In genomic region chr3:119768668-119769393, GRCh38 we compare ENCODE assay signal across 22 cellular contexts. TPM values are rescaled to one million over a fixed set of nuclear protein-coding genes. Genes with fewer than 3 reads are reported as not detected.
A peak's percentile ranks its signal among the peaks of the same experiment; 100 is the strongest.
DNase-seq lines count a peak whose midpoint lies in the region; ATAC-seq, FAIRE-seq and TF ChIP-seq lines count a peak whose summit lies in the region.
"Had no signal": no experiment of that assay in that cellular context is flagged by ENCODE, and none has a peak within 500 bp of the region (broad histone marks: within the 10 kb centered on the region; RNA-seq: fewer than 3 reads in every experiment).

No MANE protein-coding gene starts in this region.

- no peak overlapping the region for H3K27ac ChIP-seq in HepG2 (ENCODE audit: extremely low read length, insufficient read depth, low read length)
- H3K27ac ChIP-seq: A549, C4-2B, HL-60, PC-9 had no signal

- H3K36me3 Mint-ChIP-seq in chondrocyte (ENCODE audit: low read depth) (no peaks in the 10 kb centered on the region), osteocyte (ENCODE audit: unreplicated experiment) (no peaks in the 10 kb centered on the region)
- H3K36me3 Mint-ChIP-seq: CD8-positive, alpha-beta T cell had no signal

- H3K9me3 ChIP-seq in HepG2 (ENCODE audit: low read length): no peaks in the 10 kb centered on the region
- H3K9me3 ChIP-seq: A549, Caco-2 had no signal

- TF ChIP-seq RAD21 in HepG2 (CRISPR knock-in tag; IDR thresholded peaks at IDR 0.05): no peak

- DNase-seq in chondrocyte (ENCODE audit: low spot score) (no peak), HepG2 (ENCODE audit: low spot score) (no peak), osteocyte (ENCODE audit: extremely low spot score, unreplicated experiment) (no peak), C1 segment of cervical spinal cord (lab: John Stamatoyannopoulos, UW) (no peak), epidermal melanocyte (ENCODE audit: insufficient read length, low spot score) (no peak)
- DNase-seq: Caco-2; CD8-positive, alpha-beta T cell; NCI-H1048; NCI-H1417; NCI-H1694; NCI-H2081; NCI-H2227 treated with DMSO at 0.1 percent for 48 hours; NCI-H526 treated with DMSO at 0.1 percent for 48 hours; PC-9; RPMI8226 had no signal

- H3K9me3 Mint-ChIP-seq in chondrocyte (ENCODE audit: low read depth): no peaks in the 10 kb centered on the region
- no peaks in the 10 kb centered on the region for H3K9me3 Mint-ChIP-seq in osteocyte (ENCODE audit: unreplicated experiment)
- H3K9me3 Mint-ChIP-seq: CD8-positive, alpha-beta T cell had no signal

- no peak overlapping the region for H3K4me2 ChIP-seq in HepG2 (ENCODE audit: low read depth, low read length)
- H3K4me2 ChIP-seq: A549, PC-9 had no signal

- H3K4me1 ChIP-seq in HepG2 (ENCODE audit: insufficient read depth, low read length): no peaks in the 10 kb centered on the region
- H3K4me1 ChIP-seq: A549, Caco-2 had no signal

- no peak overlapping the region for H2AFZ ChIP-seq in HepG2 (ENCODE audit: low read length)
- H2AFZ ChIP-seq: PC-9 had no signal

- no peak for TF ChIP-seq EP300 in HepG2 (IDR thresholded peaks at IDR 0.05; ENCODE audit: low read depth in 2 of 2, low read length in 2 of 2)
- no peak for TF ChIP-seq EP300 in HepG2 (CRISPR knock-in tag; IDR thresholded peaks at IDR 0.05; ENCODE audit: borderline replicate concordance)

- intact Hi-C loops in HepG2 (cut with micrococcal nuclease; ENCODE audit: unreplicated experiment): no loop called here

- H3K9ac ChIP-seq in HepG2 (ENCODE audit: insufficient read depth, low read depth, low read length): no peak overlapping the region

- in situ Hi-C loops in HepG2 (cut with HindIII; ENCODE audit: extremely low pct_ligation_motif_present, low pct_unique_long_range_greater_than_20kb): no loop called here

- H4K20me1 ChIP-seq in HepG2 (ENCODE audit: insufficient read depth, low read length): no peaks in the 10 kb centered on the region

- H3K27me3 ChIP-seq in HepG2 (ENCODE audit: control insufficient read depth in 1 of 2, insufficient read depth in 2 of 2, low read length in 2 of 2): no peaks in the 10 kb centered on the region; a peak in 1 of 5 replicates

- 83% methylated on average over 6 of the region's 9 CpGs for WGBS in HepG2 (ENCODE audit: low lambda C conversion rate)

- H3K4me3 Mint-ChIP-seq in chondrocyte (ENCODE audit: unreplicated experiment): no peak overlapping the region
- no peak overlapping the region for H3K4me3 Mint-ChIP-seq in osteocyte (ENCODE audit: unreplicated experiment)
- H3K4me3 Mint-ChIP-seq: CD8-positive, alpha-beta T cell had no signal

- CTCF ChIA-PET in HepG2 (lab: Yijun Ruan, JAX; ENCODE audit: low intra/inter-chr PET ratio, low total read pairs): no interaction called here

- H3K4me3 ChIP-seq in HepG2 (replicated peaks in 1 of 3; ENCODE audit: insufficient read depth in 1 of 3, low read depth in 2 of 3, low read length in 3 of 3): no peak overlapping the region; a peak in 1 of 6 replicates
- H3K4me3 ChIP-seq: A549, PC-9 had no signal

- peak; percentile 76 for ATAC-seq in HepG2
- ATAC-seq in GM21786 (IDR thresholded peaks at IDR 0.05; ENCODE audit: unreplicated experiment): no peak
- ATAC-seq in GM19452 (IDR thresholded peaks at IDR 0.05; ENCODE audit: unreplicated experiment): no peak
- ATAC-seq: CD8-positive, alpha-beta T cell had no signal

- BruUV-seq in HepG2 (replicated peaks; lab: Mats Ljungman, UMichigan): no TSS peak

- TF ChIP-seq CTCF in chondrocyte (IDR thresholded peaks at IDR 0.05) (no peak), HepG2 (CRISPR knock-in tag; IDR thresholded peaks at IDR 0.05) (peak; percentile 33), osteocyte (IDR thresholded peaks at IDR 0.05) (no peak)

- H3K36me3 ChIP-seq in HepG2 (replicated peaks in 1 of 2; ENCODE audit: control insufficient read depth in 1 of 2, insufficient read depth in 2 of 2, low read length in 2 of 2): no peaks in the 10 kb centered on the region

- H3K4me1 Mint-ChIP-seq in chondrocyte (ENCODE audit: low read depth) (peaks cover 29% of the 10 kb centered on the region), osteocyte (ENCODE audit: unreplicated experiment) (peaks cover 20% of the 10 kb centered on the region)

- FAIRE-seq in HepG2 (lab: Jason Lieb, UNC): no peak
- FAIRE-seq: A549, G401.6, H1 had no signal

- POLR2A ChIA-PET in HepG2 (lab: Yijun Ruan, JAX): no interaction called here

- H3K27ac Mint-ChIP-seq in chondrocyte (ENCODE audit: unreplicated experiment) (peak overlapping the region; percentile 83), osteocyte (ENCODE audit: unreplicated experiment) (peak overlapping the region; percentile 54)
- H3K27ac Mint-ChIP-seq: CD8-positive, alpha-beta T cell had no signal

- no peak for TF ChIP-seq POLR2A in HepG2 (IDR thresholded peaks at IDR 0.05; ENCODE audit: insufficient read depth in 1 of 2, low read depth in 2 of 2, low read length in 2 of 2)

- no peaks in the 10 kb centered on the region for H3K79me2 ChIP-seq in HepG2 (ENCODE audit: insufficient read depth, low read length)

- H3K27me3 Mint-ChIP-seq in chondrocyte (ENCODE audit: low read depth) (no peaks in the 10 kb centered on the region), osteocyte (ENCODE audit: unreplicated experiment) (no peaks in the 10 kb centered on the region)

TF ChIP-seq in HepG2, 621 proteins besides CTCF, POLR2A, EP300 and RAD21:
- 0 out of 2 replicates have a peak, but pooled peaks have one; percentile 6 for TF ChIP-seq STAG1 (CRISPR knock-in tag; IDR thresholded peaks at IDR 0.05)
- TF ChIP-seq, protein P1, sequence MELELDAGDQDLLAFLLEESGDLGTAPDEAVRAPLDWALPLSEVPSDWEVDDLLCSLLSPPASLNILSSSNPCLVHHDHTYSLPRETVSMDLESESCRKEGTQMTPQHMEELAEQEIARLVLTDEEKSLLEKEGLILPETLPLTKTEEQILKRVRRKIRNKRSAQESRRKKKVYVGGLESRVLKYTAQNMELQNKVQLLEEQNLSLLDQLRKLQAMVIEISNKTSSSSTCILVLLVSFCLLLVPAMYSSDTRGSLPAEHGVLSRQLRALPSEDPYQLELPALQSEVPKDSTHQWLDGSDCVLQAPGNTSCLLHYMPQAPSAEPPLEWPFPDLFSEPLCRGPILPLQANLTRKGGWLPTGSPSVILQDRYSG (CRISPR knock-in tag; IDR thresholded peaks at IDR 0.05): no peak
TF ChIP-seq in HepG2: peak in this region for 1.

RNA-seq across cellular contexts. Expression of gene NR1I2, which starts 13.1 kb away (rescaled TPM):
- total RNA-seq in chondrocyte: not detected in 3 replicates
- total RNA-seq in HepG2 (2016; rRNA removed; fragmentation: Illumina TruSeq; extraction: Trizol): 10.9 and 13.4 TPM in 2 replicates
- total RNA-seq in HepG2 (2016; cell fraction: cytosol; rRNA removed; fragmentation: Illumina TruSeq; extraction: Trizol; ENCODE audit: low read depth): 1.3 and 1.4 TPM in 2 replicates
- 11.0 and 14.6 TPM in 2 replicates for total RNA-seq in HepG2 (2016; cell fraction: insoluble cytoplasmic fraction; rRNA removed; fragmentation: Illumina TruSeq; extraction: Trizol)
- 4.3 and 4.5 TPM in 2 replicates for total RNA-seq in HepG2 (2016; cell fraction: membrane; rRNA removed; fragmentation: Illumina TruSeq; extraction: Trizol)
- total RNA-seq in HepG2 (2016; cell fraction: nucleus; rRNA removed; fragmentation: Illumina TruSeq; extraction: Trizol): 26.4 and 27.1 TPM in 2 replicates
- 8.8 and 9.8 TPM in 2 replicates for polyA plus RNA-seq in HepG2 (2011; rRNA removed)
- 4.2 and 4.4 TPM in 2 replicates for polyA plus RNA-seq in HepG2 (2011; cell fraction: cytosol; rRNA removed)
- polyA plus RNA-seq in HepG2 (2011; cell fraction: nucleus; rRNA removed): 48.5 and 49.6 TPM in 2 replicates
- polyA plus RNA-seq in HepG2 (2012): 5.7 and 9.6 TPM in 2 replicates
- 0.58 and 0.63 TPM in 2 replicates for polyA plus RNA-seq in HepG2 (2016; cell fraction: cytosol; fragmentation: Illumina TruSeq; extraction: Trizol; ENCODE audit: low read depth)
- 8.0 and 8.4 TPM in 2 replicates for polyA plus RNA-seq in HepG2 (2016; cell fraction: insoluble cytoplasmic fraction; fragmentation: Illumina TruSeq; extraction: Trizol; ENCODE audit: low read depth)
- 1.8 and 2.5 TPM in 2 replicates for polyA plus RNA-seq in HepG2 (2016; cell fraction: membrane; fragmentation: Illumina TruSeq; extraction: Trizol; ENCODE audit: low read depth)
- 30.6 and 33.1 TPM in 2 replicates for polyA plus RNA-seq in HepG2 (2016; cell fraction: nucleus; fragmentation: Illumina TruSeq; extraction: Trizol; ENCODE audit: insufficient read depth, low read depth)
- 11.6 TPM in 1 of 2 replicates, not detected in the other for polyA minus RNA-seq in HepG2 (2011; rRNA and poly(A)+ RNA removed; ENCODE audit: low replicate concordance)
- polyA minus RNA-seq in HepG2 (2011; cell fraction: cytosol; rRNA and poly(A)+ RNA removed): 4.1 TPM in 2 replicates
- 24.8 and 27.8 TPM in 2 replicates for polyA minus RNA-seq in HepG2 (2011; cell fraction: nucleus; rRNA and poly(A)+ RNA removed)
- not detected in 2 replicates for total RNA-seq in osteocyte
- total RNA-seq: Caco-2, PC-9 had no signal
- polyA plus RNA-seq: A549 had no signal
